ENCODE assay signal across 11 cellular contexts in genomic region chr19:30229524-30230174, GRCh38.
DNase-seq lines count a peak whose midpoint lies in the region; ATAC-seq and TF ChIP-seq lines count a peak whose summit lies in the region.
"Had no signal": no experiment of that assay in that cellular context is flagged by ENCODE, and none has a peak within 500 bp of the region (broad histone marks: within the 10 kb centered on the region; RNA-seq: fewer than 3 reads in every experiment).

No MANE protein-coding gene starts in this region.

- no peaks in the 10 kb centered on the region for H3K9me3 ChIP-seq in tibial nerve

- ATAC-seq in stimulated activated naive CD8-positive, alpha-beta T cell treated with anti-CD3 and anti-CD28 coated beads, Interleukin-15, amount 100 ng/mL, for 72 hours: no peak

- no peak for TF ChIP-seq EP300 in tibial nerve (IDR thresholded peaks at IDR 0.05)

- H3K27ac Mint-ChIP-seq in stimulated activated naive CD8-positive, alpha-beta T cell treated with anti-CD3 and anti-CD28 coated beads, Interleukin-15, amount 100 ng/mL, for 72 hours: no peak overlapping the region

- peaks cover 0 to 47% (median 13%) of the 10 kb centered on the region in 4 donors for H3K4me1 ChIP-seq in tibial nerve

- peaks cover 23% of the 10 kb centered on the region for H3K4me1 Mint-ChIP-seq in stimulated activated naive CD8-positive, alpha-beta T cell treated with anti-CD3 and anti-CD28 coated beads, Interleukin-15, amount 100 ng/mL, for 72 hours

- WGBS in tibial nerve, 2 donors: 29 to 39% methylated on average over 14 of the region's 14 CpGs

- peaks cover 94% of the 10 kb centered on the region for H3K27me3 Mint-ChIP-seq in stimulated activated naive CD8-positive, alpha-beta T cell treated with anti-CD3 and anti-CD28 coated beads, Interleukin-15, amount 100 ng/mL, for 72 hours

- no peak for TF ChIP-seq CTCF in tibial nerve (IDR thresholded peaks at IDR 0.05)

- H3K4me3 ChIP-seq in tibial nerve: peak overlapping the region; percentile 40 to 69 (median 50)

- DNase-seq in DMS 273 (lab: John Stamatoyannopoulos, UW; ENCODE audit: unreplicated experiment) (peak; percentile 10), DMS 273 treated with DMSO at 0.1 percent for 48 hours (lab: John Stamatoyannopoulos, UW) (no peak), caudate nucleus (lab: John Stamatoyannopoulos, UW) (peak in 9 of 61 donors; percentile 14 to 64 (median 24)), kidney glomerular epithelial cell (lab: John Stamatoyannopoulos, UW) (peak; percentile 57), tibial nerve (ENCODE audit: low spot score in 2 of 2) (no peak), amniotic stem cell (lab: John Stamatoyannopoulos, UW) (no peak), NCI-H1417 (lab: John Stamatoyannopoulos, UW) (no peak)
- DNase-seq in stimulated activated naive CD8-positive, alpha-beta T cell treated with anti-CD3 and anti-CD28 coated beads, Interleukin-15, amount 100 ng/mL, for 72 hours: no peak
- DNase-seq: NCI-H2107 had no signal

- H3K27ac ChIP-seq in caudate nucleus (ENCODE audit: low read depth, low read length): peak overlapping the region; percentile 52
- H3K27ac ChIP-seq in tibial nerve: peak overlapping the region; percentile 67 to 95 (median 78)
- H3K27ac ChIP-seq: 22Rv1, epithelial cell of prostate had no signal

- H3K4me3 Mint-ChIP-seq in stimulated activated naive CD8-positive, alpha-beta T cell treated with anti-CD3 and anti-CD28 coated beads, Interleukin-15, amount 100 ng/mL, for 72 hours: no peak overlapping the region

- H3K27me3 ChIP-seq in tibial nerve: peaks cover 0 to 41% of the 10 kb centered on the region in 2 donors

- no peak for TF ChIP-seq POLR2A in tibial nerve (IDR thresholded peaks at IDR 0.05)

- no peaks in the 10 kb centered on the region for H3K9me3 Mint-ChIP-seq in stimulated activated naive CD8-positive, alpha-beta T cell treated with anti-CD3 and anti-CD28 coated beads, Interleukin-15, amount 100 ng/mL, for 72 hours

- no peaks in the 10 kb centered on the region for H3K36me3 ChIP-seq in tibial nerve

Comparison
In these comparisons a context has a peak if more than half of its experiments do, and no peak if none do; other contexts are left out.
1. DNase-seq: peak in DMS 273 (single experiment) and kidney glomerular epithelial cell (single experiment); none in DMS 273 treated with DMSO at 0.1 percent for 48 hours (single experiment), tibial nerve (0 of 2), stimulated activated naive CD8-positive, alpha-beta T cell treated with anti-CD3 and anti-CD28 coated beads, Interleukin-15, amount 100 ng/mL, for 72 hours (0 of 2), amniotic stem cell (single experiment) and NCI-H1417 (0 of 3).